27 cellular contexts compared by ENCODE assay signal in genomic region chr7:142586611-142587010, GRCh38.
"Had no signal": no experiment of that assay in that cellular context is flagged by ENCODE, and none has a peak within 500 bp of the region (broad histone marks: within the 10 kb centered on the region; RNA-seq: fewer than 3 reads in every experiment).

No MANE protein-coding gene starts in this region.

- H3K36me3 Mint-ChIP-seq: immature natural killer cell; memory B cell; naive B cell; natural killer cell treated with Interleukin-12 subunit alpha and Interleukin-12 subunit beta and Interleukin-15 and Interleukin-18, amount 100 ng/mL, for 72 hours; stimulated activated effector memory CD8-positive, alpha-beta T cell treated with anti-CD3 and anti-CD28 coated beads, Interleukin-12 subunit alpha, Interleukin-12 subunit beta, amount 100 ng/mL, for 72 hours had no signal

- H3K9ac ChIP-seq: parathyroid adenoma had no signal

- H3K9me3 ChIP-seq: lower lobe of right lung, right lobe of liver, suprapubic skin, transverse colon, upper lobe of right lung, uterus had no signal

- H3K27me3 ChIP-seq: right lobe of liver, suprapubic skin, transverse colon, upper lobe of right lung, uterus had no signal

- H2AFZ ChIP-seq: parathyroid adenoma had no signal

- H3K4me3 ChIP-seq: dorsolateral prefrontal cortex, lower lobe of right lung, right lobe of liver, smooth muscle cell, suprapubic skin, transverse colon, upper lobe of right lung, uterus had no signal

- H3K27me3 Mint-ChIP-seq: memory B cell; naive B cell; natural killer cell treated with Interleukin-12 subunit alpha and Interleukin-12 subunit beta and Interleukin-15 and Interleukin-18, amount 100 ng/mL, for 72 hours; progenitor cell of endocrine pancreas had no signal

- H3K36me3 ChIP-seq: lower lobe of right lung, right lobe of liver, suprapubic skin, transverse colon, upper lobe of right lung, uterus had no signal

- H3K27ac ChIP-seq: dorsolateral prefrontal cortex, lower lobe of right lung, parathyroid adenoma, right lobe of liver, suprapubic skin, transverse colon, upper lobe of right lung, uterus had no signal

- DNase-seq: dorsolateral prefrontal cortex; effector CD4-positive, alpha-beta T cell; hypothalamus; immature natural killer cell; islet precursor cell; kidney glomerular epithelial cell; left ventricle myocardium superior; lower lobe of right lung; naive B cell; right lobe of liver; stimulated activated CD4-positive, alpha-beta T cell treated with anti-CD3 and anti-CD28 coated beads, Interleukin-12 subunit alpha, Interleukin-12 subunit beta, amount 100 ng/mL, for 4 hours; stimulated activated CD4-positive, alpha-beta T cell treated with anti-CD3 and anti-CD28 coated beads, Interleukin-1b, Interleukin-23, amount 100 ng/mL, for 48 hours; stimulated activated CD4-positive, alpha-beta T cell treated with anti-CD3 and anti-CD28 coated beads, Interleukin-4, amount 100 ng/mL, for 24 hours; stimulated activated naive CD4-positive, alpha-beta T cell treated with Interleukin-2 at 50 U/mL for 16 hours; transverse colon; upper lobe of right lung; uterus had no signal

- H3K4me1 ChIP-seq: lower lobe of right lung, parathyroid adenoma, upper lobe of right lung, uterus had no signal

- H3K27ac Mint-ChIP-seq: immature natural killer cell; memory B cell; naive B cell; natural killer cell treated with Interleukin-12 subunit alpha and Interleukin-12 subunit beta and Interleukin-15 and Interleukin-18, amount 100 ng/mL, for 72 hours; progenitor cell of endocrine pancreas; stimulated activated effector memory CD8-positive, alpha-beta T cell treated with anti-CD3 and anti-CD28 coated beads, Interleukin-12 subunit alpha, Interleukin-12 subunit beta, amount 100 ng/mL, for 72 hours had no signal

- FAIRE-seq: colon, frontal cortex had no signal

- H3K4me3 Mint-ChIP-seq: immature natural killer cell; memory B cell; naive B cell; natural killer cell treated with Interleukin-12 subunit alpha and Interleukin-12 subunit beta and Interleukin-15 and Interleukin-18, amount 100 ng/mL, for 72 hours; neural crest cell; stimulated activated effector memory CD8-positive, alpha-beta T cell treated with anti-CD3 and anti-CD28 coated beads, Interleukin-12 subunit alpha, Interleukin-12 subunit beta, amount 100 ng/mL, for 72 hours had no signal

- H3K4me1 Mint-ChIP-seq: neural crest cell had no signal

- H3K9me3 Mint-ChIP-seq: immature natural killer cell; memory B cell; naive B cell; natural killer cell treated with Interleukin-12 subunit alpha and Interleukin-12 subunit beta and Interleukin-15 and Interleukin-18, amount 100 ng/mL, for 72 hours; neural crest cell; stimulated activated effector memory CD8-positive, alpha-beta T cell treated with anti-CD3 and anti-CD28 coated beads, Interleukin-12 subunit alpha, Interleukin-12 subunit beta, amount 100 ng/mL, for 72 hours had no signal

- H3K4me2 ChIP-seq: smooth muscle cell had no signal
